ENCODE assay signal across 6 cellular contexts in the genomic region with DNA sequence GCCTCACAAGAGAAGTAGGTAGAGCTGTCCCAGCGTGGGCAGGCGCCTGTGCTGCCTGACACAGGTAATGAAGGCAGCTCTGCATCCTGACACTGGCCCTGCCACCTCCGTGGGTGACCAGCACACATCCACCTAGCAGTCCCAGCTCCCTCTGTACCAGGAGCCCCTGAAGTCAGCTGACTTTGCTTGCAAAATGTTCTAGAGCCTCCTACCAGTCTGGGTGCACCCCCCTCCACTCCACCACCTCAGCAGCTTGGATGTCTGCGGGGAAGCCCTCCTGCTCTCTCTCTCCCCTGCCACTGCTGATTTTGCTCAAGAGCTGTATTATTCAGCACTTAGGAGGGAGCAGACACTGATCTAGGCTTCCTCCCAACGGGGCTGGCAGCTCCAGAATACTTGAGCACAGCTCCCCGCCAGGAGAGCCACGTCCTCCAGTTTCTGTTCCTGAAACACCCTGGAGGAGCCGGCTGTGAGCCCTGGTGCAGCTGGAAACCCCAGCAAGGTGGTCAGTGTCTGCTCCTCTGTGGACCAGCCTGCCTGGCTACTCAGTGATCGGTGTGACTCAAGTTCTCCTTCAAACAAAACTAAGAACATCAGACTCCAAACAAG. TPM values are rescaled to one million over a fixed set of nuclear protein-coding genes. Genes with fewer than 3 reads are reported as not detected.
A peak's percentile ranks its signal among the peaks of the same experiment; 100 is the strongest.
DNase-seq lines count a peak whose midpoint lies in the region; ATAC-seq and TF ChIP-seq lines count a peak whose summit lies in the region.

No MANE protein-coding gene starts in this region.

- intact Hi-C loops in left colon (cut with DNase I, micrococcal nuclease) = no loop called here

- H3K9me3 ChIP-seq in ectodermal cell (ENCODE audit: control insufficient read depth, low read length) = no peaks in the 10 kb centered on the region

- 57 to 62% methylated on average over 9 of the region's 9 CpGs for WGBS in ectodermal cell, 2 experiments

- H3K36me3 ChIP-seq in ectodermal cell (ENCODE audit: control insufficient read depth, insufficient read depth, low read length) = no peaks in the 10 kb centered on the region

- peak; percentile 38 for DNase-seq in AG08395 (ENCODE audit: low spot score)
- DNase-seq in NB4 (ENCODE audit: low read depth) = peak; percentile 75
- DNase-seq in retinal pigment epithelial cell (ENCODE audit: low read depth) = no peak
- no peak for DNase-seq in left colon

- H3K4me3 ChIP-seq in NB4 (ENCODE audit: low read depth, low read length) (peak overlapping the region; percentile 95), ectodermal cell (ENCODE audit: insufficient read depth, low read depth, low read length) (peak overlapping the region; percentile 98), retinal pigment epithelial cell (ENCODE audit: low read length) (peak overlapping the region; percentile 62)

- peaks cover 7% of the 10 kb centered on the region for H3K4me1 ChIP-seq in ectodermal cell (ENCODE audit: control insufficient read depth, insufficient read depth, low read length)

- H3K27ac ChIP-seq in ectodermal cell (ENCODE audit: insufficient read depth, low read depth, low read length, poor library complexity, severe bottlenecking) = no peak overlapping the region

- TF ChIP-seq POLR2A in NB4 (IDR thresholded peaks at IDR 0.05; ENCODE audit: extremely low read depth, insufficient read length) = no peak

- no peak for ATAC-seq in GM21529 (IDR thresholded peaks at IDR 0.05; ENCODE audit: unreplicated experiment)
- no peak for ATAC-seq in left colon

- no peak for TF ChIP-seq CTCF in NB4 (IDR thresholded peaks at IDR 0.05; ENCODE audit: low read depth, low read length)
- TF ChIP-seq CTCF in retinal pigment epithelial cell (conservative IDR thresholded peaks at IDR 0.05; ENCODE audit: low read depth, low read length) = no peak

- H3K27me3 ChIP-seq in ectodermal cell (ENCODE audit: control insufficient read depth, insufficient read depth, low read length, poor library complexity, severe bottlenecking) = no peaks in the 10 kb centered on the region

RNA-seq across cellular contexts. Expression of a gene that starts 1.0 kb away (rescaled TPM):
- 36.8 TPM for polyA plus RNA-seq in ectodermal cell (2013, experiment 1 of 4)
- polyA plus RNA-seq in ectodermal cell (2013, experiment 2 of 4) = 33.2 TPM
- 30.4 TPM for polyA plus RNA-seq in ectodermal cell (2013, experiment 3 of 4)
- 34.9 TPM for polyA plus RNA-seq in ectodermal cell (2013, experiment 4 of 4)
- total RNA-seq in left colon = 10 to 100 TPM; 11.4 to 12.0 TPM

RNA-seq across cellular contexts. Expression of a gene that starts 1.1 kb away (rescaled TPM):
- polyA plus RNA-seq in ectodermal cell (2013, experiment 1 of 4) = 15.0 TPM
- 14.6 TPM for polyA plus RNA-seq in ectodermal cell (2013, experiment 2 of 4)
- 16.7 TPM for polyA plus RNA-seq in ectodermal cell (2013, experiment 3 of 4)
- polyA plus RNA-seq in ectodermal cell (2013, experiment 4 of 4) = 15.0 TPM
- 10 to 100 TPM in 1 of 2 donors, 1 to 10 TPM in 1; 9.8 to 15.0 TPM for total RNA-seq in left colon

RNA-seq across cellular contexts. Expression of a gene that starts 18.9 kb away (rescaled TPM):
- polyA plus RNA-seq in ectodermal cell (2013, experiment 1 of 4) = 0.22 TPM
- polyA plus RNA-seq in ectodermal cell (2013, experiment 2 of 4) = 0.32 TPM
- polyA plus RNA-seq in ectodermal cell (2013, experiment 3 of 4) = not detected
- 0.45 TPM for polyA plus RNA-seq in ectodermal cell (2013, experiment 4 of 4)
- under 1 TPM; 0.15 to 0.92 TPM for total RNA-seq in left colon

RNA-seq across cellular contexts. Expression of a gene that starts 42.3 kb away (rescaled TPM):
- 63.8 TPM for polyA plus RNA-seq in ectodermal cell (2013, experiment 1 of 4)
- 57.7 TPM for polyA plus RNA-seq in ectodermal cell (2013, experiment 2 of 4)
- 32.9 TPM for polyA plus RNA-seq in ectodermal cell (2013, experiment 3 of 4)
- polyA plus RNA-seq in ectodermal cell (2013, experiment 4 of 4) = 37.4 TPM
- 100 to 1,000 TPM in 1 of 2 donors, 10 to 100 TPM in 1; 74.3 to 191 TPM for total RNA-seq in left colon

RNA-seq across cellular contexts. Expression of a gene that starts 54.3 kb away (rescaled TPM):
- 70.9 TPM for polyA plus RNA-seq in ectodermal cell (2013, experiment 1 of 4)
- 74.3 TPM for polyA plus RNA-seq in ectodermal cell (2013, experiment 2 of 4)
- 66.9 TPM for polyA plus RNA-seq in ectodermal cell (2013, experiment 3 of 4)
- 74.6 TPM for polyA plus RNA-seq in ectodermal cell (2013, experiment 4 of 4)
- 100 to 1,000 TPM; 277 to 382 TPM for total RNA-seq in left colon

Comparison
In these comparisons a context has a peak if more than half of its experiments do, and no peak if none do; other contexts are left out.
1. DNase-seq: peak in AG08395 (single experiment) and NB4 (single experiment); none in retinal pigment epithelial cell (single experiment) and left colon (0 of 2).
2. Peak in every context shown above with its lines, with median percentiles within 50 percentile points of each other: H3K4me3 ChIP-seq.